Comparison of ENCODE assay signal across 11 cellular contexts in the genomic region with DNA sequence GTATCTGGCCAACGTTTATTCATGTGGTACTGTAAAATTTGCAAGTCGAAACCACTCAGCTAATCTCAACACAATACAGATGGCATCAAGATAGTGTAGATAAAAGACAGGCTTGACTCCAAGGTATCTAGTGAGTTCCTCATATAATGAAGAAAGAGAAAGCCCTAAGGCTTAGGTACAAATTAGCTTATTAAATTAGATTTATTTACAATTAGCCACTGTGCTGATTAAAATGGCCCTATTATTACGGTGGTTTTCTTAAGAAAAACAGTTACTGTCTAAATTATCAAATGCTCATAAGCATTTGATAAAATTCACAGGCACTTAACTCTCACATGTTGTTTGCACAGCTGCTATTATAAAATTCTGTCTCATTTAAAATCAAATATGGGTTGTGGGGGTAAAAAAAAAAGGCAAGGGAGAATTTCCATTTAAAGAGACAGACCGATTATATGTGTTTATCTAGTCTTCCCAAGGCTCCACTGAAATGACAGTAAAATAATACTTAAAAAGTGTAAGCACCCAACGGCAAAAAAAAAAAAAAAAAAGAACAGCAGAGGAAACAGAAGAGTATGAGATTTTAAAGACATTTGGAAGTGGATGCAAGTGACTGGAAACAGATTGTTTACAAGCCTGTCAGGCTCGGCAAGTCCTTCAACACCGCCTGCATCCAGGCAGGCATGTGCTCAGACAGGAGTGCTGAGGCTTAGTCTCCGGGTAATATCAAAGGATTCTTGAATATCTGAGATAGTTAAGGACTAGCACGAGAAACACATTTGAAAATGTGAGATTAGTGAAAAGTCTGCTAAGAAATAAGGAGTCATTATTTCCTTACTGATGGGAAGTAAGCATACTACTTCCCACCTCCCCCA.
DNase-seq lines count a peak whose midpoint lies in the region; ATAC-seq lines count a peak whose summit lies in the region.
"Had no signal": no experiment of that assay in that cellular context is flagged by ENCODE, and none has a peak within 500 bp of the region (broad histone marks: within the 10 kb centered on the region; RNA-seq: fewer than 3 reads in every experiment).

No MANE protein-coding gene starts in this region.

- DNase-seq in COR-L47 (lab: John Stamatoyannopoulos, UW) = peak; percentile 75
- DNase-seq in NCI-H146 (lab: John Stamatoyannopoulos, UW) = peak; percentile 78
- DNase-seq in NCI-H82 treated with DMSO at 0.1 percent for 48 hours (lab: John Stamatoyannopoulos, UW; ENCODE audit: unreplicated experiment) = peak; percentile 45
- DNase-seq in iris pigment epithelial cell (ENCODE audit: low read depth) = peak; percentile 34
- DNase-seq in HCEC 1CT = no peak
- DNase-seq in middle frontal gyrus (ENCODE audit: extremely low spot score, low spot score) = no peak
- no peak for DNase-seq in stimulated activated naive CD4-positive, alpha-beta T cell (lab: John Stamatoyannopoulos, UW)
- DNase-seq: cerebellar nuclear complex had no signal

- no peak for ATAC-seq in GM18909 (IDR thresholded peaks at IDR 0.05; ENCODE audit: poor library complexity, unreplicated experiment)
- ATAC-seq: activated CD4-positive, CD25-positive, alpha-beta regulatory T cell treated with anti-CD3 and anti-CD28 coated beads, Interleukin-2, amount 50 U/mL, for 24 hours; left lobe of liver had no signal

Comparison
In these comparisons a context has a peak if more than half of its experiments do, and no peak if none do; other contexts are left out.
1. DNase-seq: peak in COR-L47 (single experiment), NCI-H146 (single experiment), NCI-H82 treated with DMSO at 0.1 percent for 48 hours (single experiment) and iris pigment epithelial cell (single experiment); none in HCEC 1CT (single experiment), middle frontal gyrus (single experiment) and stimulated activated naive CD4-positive, alpha-beta T cell (0 of 6).